1 cellular context compared by ENCODE assay signal in genomic region chr2:176096243-176096985, GRCh38.
TF ChIP-seq lines count a peak whose summit lies in the region.

No MANE protein-coding gene starts in this region.

TF ChIP-seq in K562, 482 proteins besides CTCF, POLR2A, EP300 and RAD21:
- TF ChIP-seq CREB3 (tag; conservative IDR thresholded peaks at IDR 0.05; ENCODE audit: low read depth): no peak
- TF ChIP-seq MGA (IDR thresholded peaks at IDR 0.05): no peak
- TF ChIP-seq ZNF133 (CRISPR knock-in tag; IDR thresholded peaks at IDR 0.05): no peak
- no peak for TF ChIP-seq UBTF (IDR thresholded peaks at IDR 0.05; ENCODE audit: borderline replicate concordance in 1 of 2, low read depth in 2 of 2, low read length in 2 of 2)
- peak; percentile 97 for TF ChIP-seq CBX2 (IDR thresholded peaks at IDR 0.05; ENCODE audit: insufficient read depth, low read length, poor library complexity, severe bottlenecking)
- TF ChIP-seq ATF7 (IDR thresholded peaks at IDR 0.05): no peak
- no peak for TF ChIP-seq TBP (optimal IDR thresholded peaks at IDR 0.05; ENCODE audit: low read depth, low read length)
- no peak for TF ChIP-seq NR2C2 (CRISPR knock-in tag; IDR thresholded peaks at IDR 0.05)
- no peak for TF ChIP-seq NR2C2 (tag; IDR thresholded peaks at IDR 0.05)
- TF ChIP-seq HDAC6 (IDR thresholded peaks at IDR 0.05; ENCODE audit: low read depth, low read length): no peak
- peak in 1 of 3 experiments; percentile 42 for TF ChIP-seq YY1 (IDR thresholded peaks at IDR 0.05; ENCODE audit: borderline replicate concordance in 1 of 3, control insufficient read depth in 1 of 3, extremely low read depth in 1 of 3, insufficient read depth in 3 of 3, insufficient read length in 1 of 3, insufficient replicate concordance in 2 of 3, low read depth in 1 of 3, low read length in 2 of 3)
- TF ChIP-seq ZNF589 (CRISPR knock-in tag; IDR thresholded peaks at IDR 0.05; ENCODE audit: low read depth): no peak
- TF ChIP-seq RNF2 (IDR thresholded peaks at IDR 0.05): peak; percentile 81
- peak in 1 of 2 experiments; percentile 90; a peak in 2 of 4 replicates for TF ChIP-seq SRF (CRISPR knock-in tag; IDR thresholded peaks at IDR 0.05)
- no peak for TF ChIP-seq IRF9 (tag; IDR thresholded peaks at IDR 0.05)
- no peak for TF ChIP-seq ATF1 (CRISPR knock-in tag; IDR thresholded peaks at IDR 0.05)
- no peak for TF ChIP-seq ATF1 (tag; IDR thresholded peaks at IDR 0.05)
- TF ChIP-seq CREBBP (IDR thresholded peaks at IDR 0.05; ENCODE audit: low read depth, low read length): no peak
- no peak for TF ChIP-seq TAL1 (IDR thresholded peaks at IDR 0.05)
- TF ChIP-seq PRDM10 (IDR thresholded peaks at IDR 0.05; ENCODE audit: partially characterized antibody): peak; percentile 25
- peak; percentile 40; the same call in 1 of the 2 replicates for TF ChIP-seq SPI1 (IDR thresholded peaks at IDR 0.05; ENCODE audit: borderline replicate concordance, low read depth, low read length)
- TF ChIP-seq ZC3H11A (IDR thresholded peaks at IDR 0.05; ENCODE audit: low read depth, low read length): no peak
- peak; percentile 81; the same call in 1 of the 2 replicates for TF ChIP-seq BMI1 (IDR thresholded peaks at IDR 0.05; ENCODE audit: low read length)
- no peak for TF ChIP-seq SMC3 (conservative IDR thresholded peaks at IDR 0.05; ENCODE audit: insufficient read depth, low read depth, low read length)
- no peak for TF ChIP-seq ZNF507 (tag; conservative IDR thresholded peaks at IDR 0.05)
- TF ChIP-seq SMARCA5 (IDR thresholded peaks at IDR 0.05): no peak
- no peak for TF ChIP-seq HNRNPK (IDR thresholded peaks at IDR 0.05; ENCODE audit: low read depth, low read length, poor library complexity, severe bottlenecking)
- TF ChIP-seq RBFOX2 (IDR thresholded peaks at IDR 0.05; ENCODE audit: low read depth, low read length): no peak
- TF ChIP-seq NFE2 (IDR thresholded peaks at IDR 0.05; ENCODE audit: low read depth): no peak
- no peak for TF ChIP-seq ZBTB12 (CRISPR knock-in tag; IDR thresholded peaks at IDR 0.05)
- TF ChIP-seq KAT8 (IDR thresholded peaks at IDR 0.05; ENCODE audit: low read depth): no peak
- TF ChIP-seq ZNF696 (CRISPR knock-in tag; conservative IDR thresholded peaks at IDR 0.05): no peak
- TF ChIP-seq KDM4B (IDR thresholded peaks at IDR 0.05; ENCODE audit: borderline replicate concordance in 2 of 2, low read depth in 1 of 2): no peak
- TF ChIP-seq ZNF639 (CRISPR knock-in tag; conservative IDR thresholded peaks at IDR 0.05 in 1 of 2, IDR thresholded peaks at IDR 0.05 in 1 of 2): no peak
- no peak for TF ChIP-seq NFE2L1 (tag; IDR thresholded peaks at IDR 0.05; ENCODE audit: borderline replicate concordance, low read depth)
- TF ChIP-seq DLX4 (CRISPR knock-in tag; IDR thresholded peaks at IDR 0.05): no peak
- TF ChIP-seq MYNN (IDR thresholded peaks at IDR 0.05): no peak
- no peak for TF ChIP-seq MYNN (CRISPR knock-in tag; IDR thresholded peaks at IDR 0.05)
- TF ChIP-seq ZNF174 (CRISPR knock-in tag; IDR thresholded peaks at IDR 0.05): no peak
- TF ChIP-seq CBX8 (IDR thresholded peaks at IDR 0.05; ENCODE audit: borderline replicate concordance, extremely low read depth, low read depth, low read length, poor library complexity, severe bottlenecking): peak; percentile 99
